ENCODE assay signal across 22 cellular contexts in genomic region chr1:201322653-201323510, GRCh38. TPM values are rescaled to one million over a fixed set of nuclear protein-coding genes. Genes with fewer than 3 reads are reported as not detected.
DNase-seq lines count a peak whose midpoint lies in the region; ATAC-seq and TF ChIP-seq lines count a peak whose summit lies in the region.
"Had no signal": no experiment of that assay in that cellular context is flagged by ENCODE, and none has a peak within 500 bp of the region (broad histone marks: within the 10 kb centered on the region; RNA-seq: fewer than 3 reads in every experiment).

No MANE protein-coding gene starts in this region.

- H3K4me1 ChIP-seq in lower lobe of right lung = no peaks in the 10 kb centered on the region
- no peaks in the 10 kb centered on the region for H3K4me1 ChIP-seq in spleen
- H3K4me1 ChIP-seq: A549 had no signal

- no peaks in the 10 kb centered on the region for H3K36me3 ChIP-seq in lower lobe of right lung
- H3K36me3 ChIP-seq in spleen = no peaks in the 10 kb centered on the region

- peak overlapping the region in 1 of 7 donors; percentile 2 for H3K27ac Mint-ChIP-seq in CD14-positive monocyte
- H3K27ac Mint-ChIP-seq: CD4-positive, CD25-positive, alpha-beta regulatory T cell; CD8-positive, alpha-beta T cell; GM23338 had no signal

- no peak for TF ChIP-seq POLR2A in spleen (IDR thresholded peaks at IDR 0.05)

- DNase-seq in CD14-positive monocyte (ENCODE audit: low spot score) (peak; percentile 36), lower lobe of right lung (peak; percentile 28), spleen (peak; percentile 70), NCI-H1436 treated with DMSO at 0.1 percent for 48 hours (lab: John Stamatoyannopoulos, UW) (no peak), DMS53 treated with DMSO at 0.1 percent for 48 hours (lab: John Stamatoyannopoulos, UW; ENCODE audit: unreplicated experiment) (no peak)
- DNase-seq in activated CD4-positive, alpha-beta T cell treated with anti-CD3 and anti-CD28 coated beads, Interleukin-2, amount 50 U/mL, for 1 hour = no peak
- DNase-seq: 8988T; C1 segment of cervical spinal cord; CD4-positive, CD25-positive, alpha-beta regulatory T cell; CD8-positive, alpha-beta T cell; DMS 273 treated with DMSO at 0.1 percent for 48 hours; DMS79 treated with DMSO at 0.1 percent for 48 hours; GF-D8; H9 had no signal

- intact Hi-C loops in CD14-positive monocyte (cut with micrococcal nuclease) = no loop called here
- intact Hi-C loops in lower lobe of right lung (cut with DNase I) = no loop called here
- intact Hi-C loops in spleen (cut with DNase I; ENCODE audit: low total_unique reads) = no loop called here

- no peak overlapping the region for H3K4me3 Mint-ChIP-seq in CD14-positive monocyte
- H3K4me3 Mint-ChIP-seq: CD4-positive, CD25-positive, alpha-beta regulatory T cell; CD8-positive, alpha-beta T cell; GM23338; H9 had no signal

- no peaks in the 10 kb centered on the region for H3K36me3 Mint-ChIP-seq in CD14-positive monocyte
- H3K36me3 Mint-ChIP-seq: CD4-positive, CD25-positive, alpha-beta regulatory T cell; CD8-positive, alpha-beta T cell had no signal

- H3K9me3 ChIP-seq in lower lobe of right lung (no peaks in the 10 kb centered on the region), spleen (no peaks in the 10 kb centered on the region)
- H3K9me3 ChIP-seq: A549 had no signal

- H3K4me1 Mint-ChIP-seq in CD14-positive monocyte = no peaks in the 10 kb centered on the region
- H3K4me1 Mint-ChIP-seq: CD4-positive, CD25-positive, alpha-beta regulatory T cell; GM23338 had no signal

- no peaks in the 10 kb centered on the region for H3K27me3 ChIP-seq in lower lobe of right lung (ENCODE audit: low read depth)
- H3K27me3 ChIP-seq in spleen (replicated peaks in 1 of 7) = no peaks in the 10 kb centered on the region

- 87 to 97% (median 89%) methylated on average over 7 to 12 of the region's 12 CpGs for WGBS in spleen, 5 donors

- H3K27me3 Mint-ChIP-seq in CD14-positive monocyte (ENCODE audit: low read depth in 3 of 3) = peaks cover 7 to 9% (median 8%) of the 10 kb centered on the region in 3 donors

- no peak overlapping the region for H3K27ac ChIP-seq in lower lobe of right lung
- H3K27ac ChIP-seq in spleen = no peak overlapping the region
- H3K27ac ChIP-seq: A549 had no signal

- ATAC-seq in lower lobe of right lung = no peak
- ATAC-seq in GM21360 (IDR thresholded peaks at IDR 0.05; ENCODE audit: unreplicated experiment) = no peak
- ATAC-seq: A549; CD8-positive, alpha-beta T cell; GM23338; HCT116 had no signal

- TF ChIP-seq CTCF in CD14-positive monocyte (IDR thresholded peaks at IDR 0.05) (no peak), lower lobe of right lung (IDR thresholded peaks at IDR 0.05) (no peak), spleen (IDR thresholded peaks at IDR 0.05 in 8 of 11, conservative IDR thresholded peaks at IDR 0.05 in 3 of 11) (no peak)

- H3K4me3 ChIP-seq in lower lobe of right lung (no peak overlapping the region), spleen (no peak overlapping the region)
- H3K4me3 ChIP-seq: A549, GM23338 had no signal

- peaks cover 0 to under 1% (median 0%) of the 10 kb centered on the region in 7 donors for H3K9me3 Mint-ChIP-seq in CD14-positive monocyte
- H3K9me3 Mint-ChIP-seq: CD4-positive, CD25-positive, alpha-beta regulatory T cell; CD8-positive, alpha-beta T cell; GM23338; H9 had no signal

RNA-seq across cellular contexts. Expression of gene PKP1, which starts 39.6 kb away (rescaled TPM):
- polyA plus RNA-seq in CD14-positive monocyte (not detected), spleen (under 1 TPM; 0.04 to 0.10 (median 0.06) TPM)
- total RNA-seq in lower lobe of right lung (2.2 TPM), spleen (not detected)
- total RNA-seq: CD4-positive, CD25-positive, alpha-beta regulatory T cell; CD8-positive, alpha-beta T cell; G401; H4 had no signal
- polyA plus RNA-seq: A549; CD4-positive, CD25-positive, alpha-beta regulatory T cell had no signal

RNA-seq across cellular contexts. Expression of gene TNNT2, which starts 54.6 kb away (rescaled TPM):
- polyA plus RNA-seq in CD14-positive monocyte (not detected), spleen (1 to 10 TPM; 1.2 to 3.8 (median 3.8) TPM)
- total RNA-seq in lower lobe of right lung (6.4 TPM), spleen (under 1 TPM in 2 of 7 donors, not detected in 5; 0.41 to 0.55 TPM)
- total RNA-seq: CD4-positive, CD25-positive, alpha-beta regulatory T cell; CD8-positive, alpha-beta T cell; Daoy; H4 had no signal
- polyA plus RNA-seq: BJ; CD4-positive, CD25-positive, alpha-beta regulatory T cell had no signal

Comparison
In these comparisons a context has a peak if more than half of its experiments do, and no peak if none do; other contexts are left out.
1. DNase-seq: peak in CD14-positive monocyte (single experiment), lower lobe of right lung (single experiment) and spleen (single experiment); none in activated CD4-positive, alpha-beta T cell treated with anti-CD3 and anti-CD28 coated beads, Interleukin-2, amount 50 U/mL, for 1 hour (single experiment), NCI-H1436 treated with DMSO at 0.1 percent for 48 hours (single experiment) and DMS53 treated with DMSO at 0.1 percent for 48 hours (single experiment).